Comparison of ENCODE assay signal across 29 cellular contexts in the genomic region with DNA sequence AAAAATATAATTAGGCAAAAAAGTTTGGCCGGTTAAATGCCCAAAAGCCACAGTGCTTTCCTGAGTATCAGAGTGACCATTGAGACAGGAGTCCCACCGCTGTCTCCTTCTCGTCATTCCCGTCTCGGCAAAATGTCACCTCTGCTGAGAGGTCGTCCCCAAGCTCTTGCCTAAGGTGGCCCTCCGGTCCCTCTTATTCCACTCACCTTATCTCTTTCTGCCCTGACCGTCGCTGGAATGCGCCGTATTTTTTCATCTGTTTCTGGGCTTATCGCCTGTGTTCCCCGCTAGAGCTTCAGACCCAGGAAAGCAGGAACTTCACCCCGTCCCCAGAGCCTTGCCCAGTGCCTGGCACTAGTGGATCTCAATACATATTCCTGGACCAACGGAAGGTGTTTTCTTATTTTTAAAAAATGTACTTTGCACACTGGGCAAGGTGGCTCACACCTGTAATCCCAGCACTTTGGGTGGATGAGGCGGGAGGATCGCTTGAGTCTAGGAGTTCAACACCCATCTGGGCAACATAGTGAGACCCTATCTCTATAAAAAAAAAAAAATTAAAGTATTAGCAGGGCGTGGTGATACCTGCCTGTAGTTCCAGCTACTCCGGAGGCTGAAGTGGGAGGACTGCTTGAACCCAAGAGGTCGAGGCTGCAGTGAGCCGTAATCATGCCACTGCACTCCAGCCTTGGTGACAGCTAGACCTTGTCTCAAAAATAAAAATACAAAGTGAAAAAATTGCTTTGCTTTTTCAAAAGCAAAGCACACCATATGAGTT.
DNase-seq lines count a peak whose midpoint lies in the region; ATAC-seq lines count a peak whose summit lies in the region.
"Had no signal": no experiment of that assay in that cellular context is flagged by ENCODE, and none has a peak within 500 bp of the region (broad histone marks: within the 10 kb centered on the region; RNA-seq: fewer than 3 reads in every experiment).

No MANE protein-coding gene starts in this region.

- no peaks in the 10 kb centered on the region for H3K36me3 ChIP-seq in ACC112 (ENCODE audit: insufficient read depth, low read length)
- H3K36me3 ChIP-seq: BE2C, neutrophil, upper lobe of right lung had no signal

- H3K4me1 ChIP-seq in ACC112 (ENCODE audit: control insufficient read depth, insufficient read depth, low read length, unreplicated experiment), result peaks cover 4% of the 10 kb centered on the region
- H3K4me1 ChIP-seq: BE2C had no signal

- H3K4me3 ChIP-seq in ACC112 (ENCODE audit: low read depth, low read length), result no peak overlapping the region
- H3K4me3 ChIP-seq: GM23248, hepatocyte, mucosa of descending colon, upper lobe of right lung had no signal

- POLR2A ChIA-PET in naive thymus-derived CD8-positive, alpha-beta T cell (lab: Charles Lee), result no interaction called here

- H3K27me3 ChIP-seq in ACC112 (ENCODE audit: insufficient read depth, low read length), result no peaks in the 10 kb centered on the region
- H3K27me3 ChIP-seq: BE2C, hepatocyte, upper lobe of right lung had no signal

- intact Hi-C loops in activated T-helper 2 cell treated with anti-CD3 and anti-CD28 coated beads, Interferon-gamma antibody, Interleukin-2, Interleukin-4, amounts not matched to agents 10 μg/mL and 5 μg/mL and 100 μg/mL, durations not matched to agents 14 hours and 24 hours and 36 hours (cut with micrococcal nuclease), result loop anchor here (5.0 kb wide), 2 partner anchors 75 to 195 kb away; a partner anchor contains a TSS

- H3K4me1 Mint-ChIP-seq in T-helper 2 cell treated with Interferon-gamma antibody and Interleukin-4, amounts not matched to agents 5 μg/mL and 100 μg/mL, for 36 hours (ENCODE audit: low read depth), result peaks cover 53% of the 10 kb centered on the region
- H3K4me1 Mint-ChIP-seq in activated T-helper 2 cell treated with anti-CD3 and anti-CD28 coated beads, Interferon-gamma antibody, Interleukin-2, Interleukin-4, amounts not matched to agents 10 μg/mL and 5 μg/mL and 100 μg/mL, durations not matched to agents 14 hours and 24 hours and 36 hours (ENCODE audit: low read depth), result peaks cover 60% of the 10 kb centered on the region
- peaks cover 14 to 58% (median 34%) of the 10 kb centered on the region in 4 donors for H3K4me1 Mint-ChIP-seq in naive thymus-derived CD8-positive, alpha-beta T cell

- H3K27ac ChIP-seq in ACC112 (ENCODE audit: low read depth, low read length), result no peak overlapping the region
- H3K27ac ChIP-seq: GM23248, hepatocyte, KMS-11, neutrophil, upper lobe of right lung had no signal

- peak overlapping the region; percentile 43 for H2AFZ ChIP-seq in ACC112 (ENCODE audit: low read length, unreplicated experiment)
- H2AFZ ChIP-seq: GM23248, hepatocyte had no signal

- no peaks in the 10 kb centered on the region for H3K9me3 Mint-ChIP-seq in T-helper 2 cell treated with Interferon-gamma antibody and Interleukin-4, amounts not matched to agents 5 μg/mL and 100 μg/mL, for 36 hours
- H3K9me3 Mint-ChIP-seq in activated T-helper 2 cell treated with anti-CD3 and anti-CD28 coated beads, Interferon-gamma antibody, Interleukin-2, Interleukin-4, amounts not matched to agents 10 μg/mL and 5 μg/mL and 100 μg/mL, durations not matched to agents 14 hours and 24 hours and 36 hours, result no peaks in the 10 kb centered on the region
- H3K9me3 Mint-ChIP-seq in naive thymus-derived CD8-positive, alpha-beta T cell, result no peaks in the 10 kb centered on the region
- H3K9me3 Mint-ChIP-seq: HFFc6 had no signal

- H3K27me3 Mint-ChIP-seq in T-helper 2 cell treated with Interferon-gamma antibody and Interleukin-4, amounts not matched to agents 5 μg/mL and 100 μg/mL, for 36 hours (ENCODE audit: low read depth), result no peaks in the 10 kb centered on the region
- peaks cover 5% of the 10 kb centered on the region for H3K27me3 Mint-ChIP-seq in activated T-helper 2 cell treated with anti-CD3 and anti-CD28 coated beads, Interferon-gamma antibody, Interleukin-2, Interleukin-4, amounts not matched to agents 10 μg/mL and 5 μg/mL and 100 μg/mL, durations not matched to agents 14 hours and 24 hours and 36 hours (ENCODE audit: low read depth)
- peaks cover 0 to 4% (median 0%) of the 10 kb centered on the region in 5 donors for H3K27me3 Mint-ChIP-seq in naive thymus-derived CD8-positive, alpha-beta T cell

- no peak for ATAC-seq in naive thymus-derived CD8-positive, alpha-beta T cell
- ATAC-seq in HG02763 (IDR thresholded peaks at IDR 0.05; ENCODE audit: unreplicated experiment), result no peak
- ATAC-seq: activated CD4-positive, CD25-positive, alpha-beta regulatory T cell treated with anti-CD3 and anti-CD28 coated beads, Interleukin-2, amount 50 U/mL, for 24 hours; mucosa of descending colon; SK-N-SH treated with all-trans-retinoic acid at 6 μM for 48 hours; upper lobe of right lung had no signal

- H3K36me3 Mint-ChIP-seq in T-helper 2 cell treated with Interferon-gamma antibody and Interleukin-4, amounts not matched to agents 5 μg/mL and 100 μg/mL, for 36 hours (ENCODE audit: low read depth), result no peaks in the 10 kb centered on the region
- no peaks in the 10 kb centered on the region for H3K36me3 Mint-ChIP-seq in activated T-helper 2 cell treated with anti-CD3 and anti-CD28 coated beads, Interferon-gamma antibody, Interleukin-2, Interleukin-4, amounts not matched to agents 10 μg/mL and 5 μg/mL and 100 μg/mL, durations not matched to agents 14 hours and 24 hours and 36 hours (ENCODE audit: low read depth)
- no peaks in the 10 kb centered on the region for H3K36me3 Mint-ChIP-seq in naive thymus-derived CD8-positive, alpha-beta T cell

- H3K27ac Mint-ChIP-seq in T-helper 2 cell treated with Interferon-gamma antibody and Interleukin-4, amounts not matched to agents 5 μg/mL and 100 μg/mL, for 36 hours, result no peak overlapping the region
- H3K27ac Mint-ChIP-seq in activated T-helper 2 cell treated with anti-CD3 and anti-CD28 coated beads, Interferon-gamma antibody, Interleukin-2, Interleukin-4, amounts not matched to agents 10 μg/mL and 5 μg/mL and 100 μg/mL, durations not matched to agents 14 hours and 24 hours and 36 hours, result peak overlapping the region; percentile 30
- H3K27ac Mint-ChIP-seq in naive thymus-derived CD8-positive, alpha-beta T cell, result peak overlapping the region in 9 of 10 donors; percentile 20 to 93 (median 82)
- H3K27ac Mint-ChIP-seq: HFFc6 had no signal

- no peaks in the 10 kb centered on the region for H3K79me2 ChIP-seq in ACC112 (ENCODE audit: control insufficient read depth, insufficient read depth, low read length, unreplicated experiment)
- H3K79me2 ChIP-seq: hepatocyte had no signal

- H3K4me3 Mint-ChIP-seq in T-helper 2 cell treated with Interferon-gamma antibody and Interleukin-4, amounts not matched to agents 5 μg/mL and 100 μg/mL, for 36 hours, result peak overlapping the region; percentile 61
- no peak overlapping the region for H3K4me3 Mint-ChIP-seq in activated T-helper 2 cell treated with anti-CD3 and anti-CD28 coated beads, Interferon-gamma antibody, Interleukin-2, Interleukin-4, amounts not matched to agents 10 μg/mL and 5 μg/mL and 100 μg/mL, durations not matched to agents 14 hours and 24 hours and 36 hours (ENCODE audit: low read depth)
- H3K4me3 Mint-ChIP-seq in naive thymus-derived CD8-positive, alpha-beta T cell, result peak overlapping the region in 5 of 10 donors; percentile 6 to 48 (median 15)
- H3K4me3 Mint-ChIP-seq: HFFc6 had no signal

- no peak for DNase-seq in T-helper 2 cell treated with Interferon-gamma antibody and Interleukin-4, amounts not matched to agents 5 μg/mL and 100 μg/mL, for 36 hours (ENCODE audit: low spot score)
- DNase-seq in T-helper 2 cell, result no peak
- DNase-seq in activated T-helper 2 cell treated with anti-CD3 and anti-CD28 coated beads, Interferon-gamma antibody, Interleukin-2, Interleukin-4, amounts not matched to agents 10 μg/mL and 5 μg/mL and 100 μg/mL, durations not matched to agents 14 hours and 24 hours and 36 hours (ENCODE audit: low spot score), result no peak
- DNase-seq in naive thymus-derived CD8-positive, alpha-beta T cell, result no peak
- DNase-seq in nucleus accumbens (lab: John Stamatoyannopoulos, UW), result no peak
- no peak for DNase-seq in NCI-H187 (lab: John Stamatoyannopoulos, UW)
- DNase-seq: 8988T; activated CD8-positive, alpha-beta memory T cell treated with anti-CD3 and anti-CD28 coated beads, Interleukin-2, amount 50 U/mL, for 4 hours; activated gamma-delta T cell; amygdala; BE2C; caudate nucleus; EL; erythroblast; foreskin fibroblast; GM23248; HFFc6; NCI-H187 treated with DMSO at 0.1 percent for 48 hours; NCI-H2227 treated with DMSO at 0.1 percent for 48 hours; NCI-H774; upper lobe of right lung had no signal
